In genomic region chr9:127793093-127793708, GRCh38 we compare ENCODE assay signal across 13 cellular contexts. TPM values are rescaled to one million over a fixed set of nuclear protein-coding genes. Genes with fewer than 3 reads are reported as not detected.
A peak's percentile ranks its signal among the peaks of the same experiment; 100 is the strongest.
DNase-seq lines count a peak whose midpoint lies in the region; ATAC-seq and TF ChIP-seq lines count a peak whose summit lies in the region.
"Had no signal": no experiment of that assay in that cellular context is flagged by ENCODE, and none has a peak within 500 bp of the region (broad histone marks: within the 10 kb centered on the region; RNA-seq: fewer than 3 reads in every experiment).

No MANE protein-coding gene starts in this region.

- H3K36me3 Mint-ChIP-seq in CD4-positive, alpha-beta memory T cell = peaks cover 25 to 34% of the 10 kb centered on the region in 2 donors
- peaks cover 33% of the 10 kb centered on the region for H3K36me3 Mint-ChIP-seq in nephron (ENCODE audit: low read depth)
- peaks cover 37% of the 10 kb centered on the region for H3K36me3 Mint-ChIP-seq in activated CD4-positive, alpha-beta T cell treated with anti-CD3 and anti-CD28 coated beads, Interleukin-2, amount 10 ng/mL, durations not matched to agents 7 days and 5 days (ENCODE audit: low read depth)

- no peak for DNase-seq in CD4-positive, alpha-beta memory T cell
- DNase-seq in HT1080 (ENCODE audit: low read depth) = peak; percentile 38
- no peak for DNase-seq in adipocyte (ENCODE audit: low read depth)
- no peak for DNase-seq in SHP77 (lab: John Stamatoyannopoulos, UW)
- no peak for DNase-seq in activated CD4-positive, alpha-beta T cell treated with anti-CD3 and anti-CD28 coated beads, Interleukin-2, amount 10 ng/mL, durations not matched to agents 7 days and 5 days
- no peak for DNase-seq in SW480 (ENCODE audit: low spot score)
- DNase-seq: activated gamma-delta T cell treated with Interleukin-2 at 50 U/mL for 16 hours, mucosa of descending colon, NCI-H1436 treated with DMSO at 0.1 percent for 48 hours had no signal

- no peak overlapping the region for H3K27ac ChIP-seq in CD4-positive, alpha-beta memory T cell (ENCODE audit: low read depth, low read length)

- POLR2A ChIA-PET in CD4-positive, alpha-beta memory T cell (lab: Charles Lee; ENCODE audit: partially characterized antibody) = interaction anchor here (0.6 to 6.9 kb wide), 9 partner anchors 10 to 135 kb away, joined by 3 to 54 read pairs (median 4); partner anchors contain the start of gene FPGS
- POLR2A ChIA-PET in activated CD4-positive, alpha-beta T cell treated with anti-CD3 and anti-CD28 coated beads, Interleukin-2, amount 10 ng/mL, durations not matched to agents 7 days and 5 days (lab: Charles Lee) = interaction anchor here (1.2 kb wide), 1 partner anchor 9 kb away, joined by 8 read pairs; no protein-coding TSS in a partner anchor

- no peaks in the 10 kb centered on the region for H3K9me3 Mint-ChIP-seq in CD4-positive, alpha-beta memory T cell
- H3K9me3 Mint-ChIP-seq in nephron = no peaks in the 10 kb centered on the region
- H3K9me3 Mint-ChIP-seq in activated CD4-positive, alpha-beta T cell treated with anti-CD3 and anti-CD28 coated beads, Interleukin-2, amount 10 ng/mL, durations not matched to agents 7 days and 5 days = no peaks in the 10 kb centered on the region

- intact Hi-C loops in CD4-positive, alpha-beta memory T cell (cut with micrococcal nuclease) = no loop called here

- H3K4me3 ChIP-seq in CD4-positive, alpha-beta memory T cell (ENCODE audit: low read length in 2 of 2) = no peak overlapping the region
- no peak overlapping the region for H3K4me3 ChIP-seq in adipocyte (ENCODE audit: low read length)
- H3K4me3 ChIP-seq: esophagus muscularis mucosa, mucosa of descending colon had no signal

- peak overlapping the region in 5 of 7 donors; percentile 41 to 72 (median 59) for H3K27ac Mint-ChIP-seq in CD4-positive, alpha-beta memory T cell
- H3K27ac Mint-ChIP-seq in nephron = peak overlapping the region in 2 of 3 experiments; percentile 31 to 38
- no peak overlapping the region for H3K27ac Mint-ChIP-seq in activated CD4-positive, alpha-beta T cell treated with anti-CD3 and anti-CD28 coated beads, Interleukin-2, amount 10 ng/mL, durations not matched to agents 7 days and 5 days

- peak overlapping the region; percentile 33 for H3K9ac ChIP-seq in adipocyte (ENCODE audit: low read length)

- no peak for ATAC-seq in GM21390 (IDR thresholded peaks at IDR 0.05; ENCODE audit: unreplicated experiment)

- peaks cover 44% of the 10 kb centered on the region for H3K36me3 ChIP-seq in CD4-positive, alpha-beta memory T cell (ENCODE audit: insufficient read depth, low read length)
- H3K36me3 ChIP-seq in adipocyte (ENCODE audit: control insufficient read depth, insufficient read depth, low read length, severe bottlenecking) = peaks cover 52% of the 10 kb centered on the region

- H3K27me3 Mint-ChIP-seq in CD4-positive, alpha-beta memory T cell = no peaks in the 10 kb centered on the region
- peaks cover 4% of the 10 kb centered on the region for H3K27me3 Mint-ChIP-seq in nephron (ENCODE audit: low read depth)
- H3K27me3 Mint-ChIP-seq in activated CD4-positive, alpha-beta T cell treated with anti-CD3 and anti-CD28 coated beads, Interleukin-2, amount 10 ng/mL, durations not matched to agents 7 days and 5 days = no peaks in the 10 kb centered on the region

- peaks cover 31% of the 10 kb centered on the region for H3K4me1 ChIP-seq in CD4-positive, alpha-beta memory T cell (ENCODE audit: insufficient read depth, low read length)
- peaks cover 47% of the 10 kb centered on the region for H3K4me1 ChIP-seq in adipocyte (ENCODE audit: control insufficient read depth, insufficient read depth, low read length)

- no peak for TF ChIP-seq CTCF in nephron (IDR thresholded peaks at IDR 0.05; ENCODE audit: unreplicated experiment in 3 of 3)

- CTCF ChIA-PET in CD4-positive, alpha-beta memory T cell (lab: Charles Lee; ENCODE audit: partially characterized antibody) = interaction anchor here (1.1 to 2.1 kb wide), 4 partner anchors 77 to 201 kb away, joined by 3 to 13 read pairs (median 4); no protein-coding TSS in a partner anchor
- CTCF ChIA-PET in activated CD4-positive, alpha-beta T cell treated with anti-CD3 and anti-CD28 coated beads, Interleukin-2, amount 10 ng/mL, durations not matched to agents 7 days and 5 days (lab: Charles Lee) = interaction anchor here (0.6 to 2.7 kb wide), 6 partner anchors 8 to 76 kb away, joined by 3 to 9 read pairs (median 4); no protein-coding TSS in a partner anchor

- no peaks in the 10 kb centered on the region for H3K9me3 ChIP-seq in CD4-positive, alpha-beta memory T cell (ENCODE audit: control insufficient read depth in 1 of 2, low read length in 2 of 2)
- H3K9me3 ChIP-seq in adipocyte (ENCODE audit: control insufficient read depth, low read length) = no peaks in the 10 kb centered on the region
- H3K9me3 ChIP-seq: esophagus muscularis mucosa, mucosa of descending colon had no signal

- H3K27me3 ChIP-seq in CD4-positive, alpha-beta memory T cell (ENCODE audit: insufficient read depth, low read length) = no peaks in the 10 kb centered on the region
- no peaks in the 10 kb centered on the region for H3K27me3 ChIP-seq in adipocyte (replicated peaks; ENCODE audit: control insufficient read depth, insufficient read depth, low read length)
- H3K27me3 ChIP-seq: esophagus muscularis mucosa had no signal

- H3K4me1 Mint-ChIP-seq in CD4-positive, alpha-beta memory T cell = peaks cover 13 to 45% (median 32%) of the 10 kb centered on the region in 4 donors
- peaks cover 12% of the 10 kb centered on the region for H3K4me1 Mint-ChIP-seq in nephron
- H3K4me1 Mint-ChIP-seq in activated CD4-positive, alpha-beta T cell treated with anti-CD3 and anti-CD28 coated beads, Interleukin-2, amount 10 ng/mL, durations not matched to agents 7 days and 5 days = peaks cover 44% of the 10 kb centered on the region

- H3K4me3 Mint-ChIP-seq in CD4-positive, alpha-beta memory T cell = no peak overlapping the region
- no peak overlapping the region for H3K4me3 Mint-ChIP-seq in nephron
- no peak overlapping the region for H3K4me3 Mint-ChIP-seq in activated CD4-positive, alpha-beta T cell treated with anti-CD3 and anti-CD28 coated beads, Interleukin-2, amount 10 ng/mL, durations not matched to agents 7 days and 5 days

RNA-seq across cellular contexts. Expression of gene CDK9, which starts 7.4 kb away (rescaled TPM):
- 100 to 1,000 TPM; 127 to 138 TPM for total RNA-seq in CD4-positive, alpha-beta memory T cell
- polyA plus RNA-seq in CD4-positive, alpha-beta memory T cell = 10 to 100 TPM; 35.4 to 63.6 TPM
- total RNA-seq in HT1080 (2014; rRNA removed; shearing (Covaris generic)) = 49.4 and 73.6 TPM in 2 replicates
- 78.8 and 84.4 TPM in 2 replicates for polyA plus RNA-seq in HT1080 (2015; cell fraction: cytosol; rRNA removed)
- polyA plus RNA-seq in HT1080 (2015; cell fraction: nucleus; rRNA removed) = 107 and 127 TPM in 2 replicates
- 100 to 1,000 TPM in 1 of 2 experiments, 10 to 100 TPM in 1; 99.4 to 110 TPM for total RNA-seq in activated CD4-positive, alpha-beta T cell treated with anti-CD3 and anti-CD28 coated beads, Interleukin-2, amount 10 ng/mL, durations not matched to agents 7 days and 5 days

RNA-seq across cellular contexts. Expression of gene FPGS, which starts 9.5 kb away (rescaled TPM):
- total RNA-seq in CD4-positive, alpha-beta memory T cell = 100 to 1,000 TPM; 100 to 101 TPM
- 10 to 100 TPM; 49.4 to 54.6 TPM for polyA plus RNA-seq in CD4-positive, alpha-beta memory T cell
- total RNA-seq in HT1080 (2014; rRNA removed; shearing (Covaris generic)) = 84.1 and 87.0 TPM in 2 replicates
- 61.2 and 68.4 TPM in 2 replicates for polyA plus RNA-seq in HT1080 (2015; cell fraction: cytosol; rRNA removed)
- 96.0 and 104 TPM in 2 replicates for polyA plus RNA-seq in HT1080 (2015; cell fraction: nucleus; rRNA removed)
- 10 to 100 TPM; 66.7 to 78.1 TPM for total RNA-seq in activated CD4-positive, alpha-beta T cell treated with anti-CD3 and anti-CD28 coated beads, Interleukin-2, amount 10 ng/mL, durations not matched to agents 7 days and 5 days

RNA-seq across cellular contexts. Expression of gene SH2D3C, which starts 14.7 kb away (rescaled TPM):
- 10 to 100 TPM; 43.4 to 48.6 TPM for total RNA-seq in CD4-positive, alpha-beta memory T cell
- 10 to 100 TPM in 1 of 2 donors, 1 to 10 TPM in 1; 8.7 to 51.5 TPM for polyA plus RNA-seq in CD4-positive, alpha-beta memory T cell
- not detected in 2 replicates for total RNA-seq in HT1080 (2014; rRNA removed; shearing (Covaris generic))
- 0.02 TPM in 1 of 2 replicates, not detected in the other for polyA plus RNA-seq in HT1080 (2015; cell fraction: cytosol; rRNA removed)
- polyA plus RNA-seq in HT1080 (2015; cell fraction: nucleus; rRNA removed) = not detected in 2 replicates
- total RNA-seq in activated CD4-positive, alpha-beta T cell treated with anti-CD3 and anti-CD28 coated beads, Interleukin-2, amount 10 ng/mL, durations not matched to agents 7 days and 5 days = 10 to 100 TPM; 67.9 to 71.4 TPM
- total RNA-seq: Daoy had no signal

RNA-seq across cellular contexts. Expression of gene TOR2A, which starts 58.1 kb away (rescaled TPM):
- total RNA-seq in CD4-positive, alpha-beta memory T cell = 10 to 100 TPM; 14.3 to 18.4 TPM
- polyA plus RNA-seq in CD4-positive, alpha-beta memory T cell = 10 to 100 TPM; 23.2 to 27.1 TPM
- 20.7 and 27.7 TPM in 2 replicates for total RNA-seq in HT1080 (2014; rRNA removed; shearing (Covaris generic))
- 24.7 and 27.5 TPM in 2 replicates for polyA plus RNA-seq in HT1080 (2015; cell fraction: cytosol; rRNA removed)
- 18.4 and 20.8 TPM in 2 replicates for polyA plus RNA-seq in HT1080 (2015; cell fraction: nucleus; rRNA removed)
- total RNA-seq in activated CD4-positive, alpha-beta T cell treated with anti-CD3 and anti-CD28 coated beads, Interleukin-2, amount 10 ng/mL, durations not matched to agents 7 days and 5 days = 10 to 100 TPM; 21.7 to 24.0 TPM

Comparison
In these comparisons a context has a peak if more than half of its experiments do, and no peak if none do; other contexts are left out.
1. RNA of gene SH2D3C, which starts 14.7 kb away (total RNA-seq): 67.9 to 71.4 TPM in activated CD4-positive, alpha-beta T cell treated with anti-CD3 and anti-CD28 coated beads, Interleukin-2, amount 10 ng/mL, durations not matched to agents 7 days and 5 days and 43.4 to 48.6 TPM in CD4-positive, alpha-beta memory T cell; not detected in HT1080; every median in the first group is over 10 times any median in the second.